ENCODE assay signal across 15 cellular contexts in genomic region chr6:108222504-108222903, GRCh38. TPM values are rescaled to one million over a fixed set of nuclear protein-coding genes. Genes with fewer than 3 reads are reported as not detected.
A peak's percentile ranks its signal among the peaks of the same experiment; 100 is the strongest.
DNase-seq lines count a peak whose midpoint lies in the region; ATAC-seq and TF ChIP-seq lines count a peak whose summit lies in the region.
"Had no signal": no experiment of that assay in that cellular context is flagged by ENCODE, and none has a peak within 500 bp of the region (broad histone marks: within the 10 kb centered on the region; RNA-seq: fewer than 3 reads in every experiment).

No MANE protein-coding gene starts in this region.

- no peaks in the 10 kb centered on the region for H3K27me3 Mint-ChIP-seq in stimulated activated naive CD8-positive, alpha-beta T cell treated with anti-CD3 and anti-CD28 coated beads, Interleukin-15, Interleukin-2, amounts not matched to agents 100 ng/mL and 50 ng/mL, for 24 hours
- H3K27me3 Mint-ChIP-seq in WTC11 (ENCODE audit: low read depth) (no peaks in the 10 kb centered on the region), glutamatergic neuron (ENCODE audit: unreplicated experiment) (no peaks in the 10 kb centered on the region)
- H3K27me3 Mint-ChIP-seq: naive thymus-derived CD8-positive, alpha-beta T cell had no signal

- POLR2A ChIA-PET in WTC11 (lab: Charles Lee): no interaction called here

- no peak for DNase-seq in stimulated activated naive CD8-positive, alpha-beta T cell treated with anti-CD3 and anti-CD28 coated beads, Interleukin-15, Interleukin-2, amounts not matched to agents 100 U/mL and 50 U/mL, for 24 hours
- DNase-seq in WTC11 (ENCODE audit: low spot score): no peak
- DNase-seq in fibroblast of pulmonary artery (ENCODE audit: low read depth): peak; percentile 38
- no peak for DNase-seq in kidney glomerular epithelial cell (lab: John Stamatoyannopoulos, UW)
- no peak for DNase-seq in glutamatergic neuron
- no peak for DNase-seq in NCI-H2227 treated with DMSO at 0.1 percent for 48 hours (lab: John Stamatoyannopoulos, UW)
- DNase-seq in NCI-H146 (lab: John Stamatoyannopoulos, UW): no peak
- DNase-seq: activated gamma-delta T cell treated with Interleukin-2 at 50 U/mL for 16 hours; kidney; MG63; naive thymus-derived CD8-positive, alpha-beta T cell; NCI-H345; RPMI8226; spleen had no signal

- no peak overlapping the region for H3K4me3 ChIP-seq in fibroblast of pulmonary artery (replicated peaks; ENCODE audit: low read depth, low read length)
- H3K4me3 ChIP-seq: MG63, spleen had no signal

- TF ChIP-seq CTCF in WTC11 (IDR thresholded peaks at IDR 0.05) (no peak), fibroblast of pulmonary artery (IDR thresholded peaks at IDR 0.05; ENCODE audit: low read length, missing control alignments) (no peak), glutamatergic neuron (IDR thresholded peaks at IDR 0.05; ENCODE audit: partially characterized antibody, unreplicated experiment) (no peak)

- CTCF ChIA-PET in WTC11 (lab: Charles Lee): interaction anchor here (1.1 kb wide), 1 partner anchor 269 kb away, joined by 4 read pairs; no protein-coding TSS in a partner anchor

- ATAC-seq in stimulated activated naive CD8-positive, alpha-beta T cell treated with anti-CD3 and anti-CD28 coated beads, Interleukin-15, Interleukin-2, amounts not matched to agents 100 U/mL and 50 U/mL, for 24 hours: no peak
- no peak for ATAC-seq in WTC11
- ATAC-seq: naive thymus-derived CD8-positive, alpha-beta T cell had no signal

- H3K9me3 Mint-ChIP-seq in stimulated activated naive CD8-positive, alpha-beta T cell treated with anti-CD3 and anti-CD28 coated beads, Interleukin-15, Interleukin-2, amounts not matched to agents 100 ng/mL and 50 ng/mL, for 24 hours: no peaks in the 10 kb centered on the region
- H3K9me3 Mint-ChIP-seq in WTC11: no peaks in the 10 kb centered on the region
- no peaks in the 10 kb centered on the region for H3K9me3 Mint-ChIP-seq in glutamatergic neuron (ENCODE audit: unreplicated experiment)
- H3K9me3 Mint-ChIP-seq: naive thymus-derived CD8-positive, alpha-beta T cell had no signal

- peaks cover 19% of the 10 kb centered on the region for H3K4me1 Mint-ChIP-seq in stimulated activated naive CD8-positive, alpha-beta T cell treated with anti-CD3 and anti-CD28 coated beads, Interleukin-15, Interleukin-2, amounts not matched to agents 100 ng/mL and 50 ng/mL, for 24 hours (ENCODE audit: low read depth)
- H3K4me1 Mint-ChIP-seq in WTC11: peaks cover 15% of the 10 kb centered on the region
- H3K4me1 Mint-ChIP-seq in glutamatergic neuron (ENCODE audit: low read depth, unreplicated experiment): no peaks in the 10 kb centered on the region

- H3K27ac Mint-ChIP-seq in stimulated activated naive CD8-positive, alpha-beta T cell treated with anti-CD3 and anti-CD28 coated beads, Interleukin-15, Interleukin-2, amounts not matched to agents 100 ng/mL and 50 ng/mL, for 24 hours: peak overlapping the region; percentile 69
- H3K27ac Mint-ChIP-seq in WTC11 (peak overlapping the region; percentile 50; the same call in 1 of the 2 replicates), glutamatergic neuron (ENCODE audit: unreplicated experiment) (no peak overlapping the region)

- peaks cover 42% of the 10 kb centered on the region for H3K36me3 Mint-ChIP-seq in stimulated activated naive CD8-positive, alpha-beta T cell treated with anti-CD3 and anti-CD28 coated beads, Interleukin-15, Interleukin-2, amounts not matched to agents 100 ng/mL and 50 ng/mL, for 24 hours (ENCODE audit: low read depth)
- H3K36me3 Mint-ChIP-seq in WTC11: peaks cover 13% of the 10 kb centered on the region
- H3K36me3 Mint-ChIP-seq in glutamatergic neuron (ENCODE audit: unreplicated experiment): no peaks in the 10 kb centered on the region

- H3K4me3 Mint-ChIP-seq in stimulated activated naive CD8-positive, alpha-beta T cell treated with anti-CD3 and anti-CD28 coated beads, Interleukin-15, Interleukin-2, amounts not matched to agents 100 ng/mL and 50 ng/mL, for 24 hours: no peak overlapping the region
- H3K4me3 Mint-ChIP-seq in WTC11 (no peak overlapping the region), glutamatergic neuron (ENCODE audit: unreplicated experiment) (no peak overlapping the region)
- H3K4me3 Mint-ChIP-seq: naive thymus-derived CD8-positive, alpha-beta T cell had no signal

TF ChIP-seq in WTC11, 78 proteins besides CTCF, POLR2A, EP300 and RAD21 (continues in another document):
- TF ChIP-seq ERG (CRISPR knock-in tag; IDR thresholded peaks at IDR 0.05) (no peak), ETV6 (CRISPR knock-in tag; IDR thresholded peaks at IDR 0.05) (no peak), FOXK1 (CRISPR knock-in tag; IDR thresholded peaks at IDR 0.05) (no peak), E2F5 (CRISPR knock-in tag; IDR thresholded peaks at IDR 0.05) (no peak), HMGXB4 (CRISPR knock-in tag; IDR thresholded peaks at IDR 0.05) (no peak), ARID4B (CRISPR knock-in tag; IDR thresholded peaks at IDR 0.05; ENCODE audit: borderline replicate concordance) (no peak), MAX (CRISPR knock-in tag; IDR thresholded peaks at IDR 0.05) (no peak), FOXJ3 (CRISPR knock-in tag; IDR thresholded peaks at IDR 0.05; ENCODE audit: borderline replicate concordance) (no peak), SMAD3 (CRISPR knock-in tag; IDR thresholded peaks at IDR 0.05; ENCODE audit: borderline replicate concordance) (no peak)

RNA-seq across cellular contexts. Expression of gene SNX3, which starts 38.3 kb away (rescaled TPM):
- total RNA-seq in WTC11 (2021) (65.1 to 66.1 TPM (median 65.5 TPM) in 3 replicates), glutamatergic neuron (ENCODE audit: unreplicated experiment) (66.2 TPM)

RNA-seq across cellular contexts. Expression of gene NR2E1, which starts 56.7 kb away (rescaled TPM):
- not detected in 3 replicates for total RNA-seq in WTC11 (2021)
- total RNA-seq in glutamatergic neuron (ENCODE audit: unreplicated experiment): not detected
- total RNA-seq: kidney; naive thymus-derived CD8-positive, alpha-beta T cell; spleen had no signal
